Comparison of ENCODE assay signal across 14 cellular contexts in the genomic region with DNA sequence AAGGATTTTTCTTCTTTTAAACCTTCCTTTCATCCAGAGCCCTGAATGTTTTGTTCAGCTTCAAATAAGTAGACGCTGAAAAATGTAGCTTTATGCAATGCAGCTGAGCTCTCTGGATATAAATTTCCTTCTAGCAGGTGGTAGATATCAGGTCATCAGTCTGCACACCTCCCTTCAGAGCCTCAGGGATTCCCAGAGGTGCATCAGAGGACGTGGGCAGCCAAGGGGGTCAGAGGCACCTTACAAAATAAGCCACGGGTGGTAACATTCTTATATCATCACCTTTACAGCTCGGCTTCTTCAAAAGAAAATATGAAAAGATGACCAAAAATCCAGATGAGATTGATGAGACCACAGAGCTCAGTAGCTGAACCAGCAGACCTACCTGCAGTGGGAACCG.
"Had no signal": no experiment of that assay in that cellular context is flagged by ENCODE, and none has a peak within 500 bp of the region (broad histone marks: within the 10 kb centered on the region; RNA-seq: fewer than 3 reads in every experiment).

No MANE protein-coding gene starts in this region.

- H3K9me3 ChIP-seq: spleen, thyroid gland, uterus had no signal

- H3K9me3 Mint-ChIP-seq: activated naive CD4-positive, alpha-beta T cell treated with anti-CD3 and anti-CD28 coated beads, Interleukin-2, amount 10 ng/mL, durations not matched to agents 7 days and 5 days; activated T-helper 2 cell treated with anti-CD3 and anti-CD28 coated beads, Interferon-gamma antibody, Interleukin-2, Interleukin-4, amounts not matched to agents 10 μg/mL and 5 μg/mL and 100 μg/mL, durations not matched to agents 14 hours and 24 hours and 36 hours; endodermal cell; neural crest cell had no signal

- H3K27me3 ChIP-seq: spleen, thyroid gland, uterus had no signal

- H3K4me1 ChIP-seq: thyroid gland, uterus had no signal

- H3K4me1 Mint-ChIP-seq: endodermal cell had no signal

- DNase-seq: activated CD4-positive, alpha-beta T cell treated with anti-CD3 and anti-CD28 coated beads, Interleukin-2, amount 50 U/mL, for 1 hour; activated naive CD4-positive, alpha-beta T cell treated with anti-CD3 and anti-CD28 coated beads, Interleukin-2, amount 10 ng/mL, durations not matched to agents 7 days and 5 days; endodermal cell; erythroblast; hippocampal formation; left ventricle myocardium superior; spleen; stimulated activated CD4-positive, alpha-beta T cell treated with anti-CD3 and anti-CD28 coated beads, Interleukin-2, amount 100 ng/mL, for 24 hours; T-helper 9 cell; thyroid gland; uterus had no signal

- H3K4me3 ChIP-seq: spleen, thyroid gland, uterus had no signal

- H3K4me3 Mint-ChIP-seq: endodermal cell, neural crest cell had no signal

- H3K27me3 Mint-ChIP-seq: activated naive CD4-positive, alpha-beta T cell treated with anti-CD3 and anti-CD28 coated beads, Interleukin-2, amount 10 ng/mL, durations not matched to agents 7 days and 5 days had no signal

- H3K27ac Mint-ChIP-seq: endodermal cell had no signal

- H3K36me3 ChIP-seq: thyroid gland, uterus had no signal

- ATAC-seq: left ventricle myocardium superior, sciatic nerve had no signal

- H3K27ac ChIP-seq: spleen, thyroid gland had no signal
